In the genomic region with DNA sequence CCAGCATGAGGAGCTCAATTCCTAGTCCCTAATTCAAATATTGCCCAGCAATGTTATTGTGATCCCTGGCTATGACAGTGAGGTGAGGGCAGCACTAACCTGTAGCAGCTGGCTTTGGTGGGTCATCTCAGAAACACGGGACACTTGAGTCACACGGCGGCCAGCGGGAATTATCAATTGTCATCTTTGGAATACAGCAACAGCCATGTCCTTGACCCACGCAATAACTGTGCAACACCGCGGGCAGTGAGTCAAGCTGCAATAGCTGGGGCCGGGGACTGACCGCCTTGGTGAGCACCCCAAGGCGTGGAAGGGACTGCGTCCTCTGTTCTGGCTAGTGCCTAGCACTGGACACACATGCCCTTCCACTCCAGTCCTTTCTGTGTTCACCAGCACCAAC, we compare ENCODE assay signal across 9 cellular contexts.
"Had no signal": no experiment of that assay in that cellular context is flagged by ENCODE, and none has a peak within 500 bp of the region (broad histone marks: within the 10 kb centered on the region; RNA-seq: fewer than 3 reads in every experiment).

No MANE protein-coding gene starts in this region.

- H3K36me3 Mint-ChIP-seq: IgD-negative memory B cell had no signal

- H3K9me3 ChIP-seq: HAP-1 had no signal

- H3K4me3 Mint-ChIP-seq: HFFc6, IgD-negative memory B cell had no signal

- H3K27ac Mint-ChIP-seq: HFFc6, IgD-negative memory B cell had no signal

- H3K9me3 Mint-ChIP-seq: HFFc6 had no signal

- ATAC-seq: HCT116, HepG2 had no signal

- H2AFZ ChIP-seq: GM23248 had no signal

- FAIRE-seq: HepG2 had no signal

- H3K36me3 ChIP-seq: HAP-1 had no signal

- H3K9ac ChIP-seq: GM23248 had no signal

- DNase-seq: GM23248, GOT3, H7, HFFc6 had no signal

- H3K4me3 ChIP-seq: GM23248, HAP-1 had no signal

- H3K27ac ChIP-seq: GM23248, HL-60 had no signal
